Comparison of ENCODE assay signal across 8 cellular contexts in genomic region chr12:46373303-46374182, GRCh38. TPM values are rescaled to one million over a fixed set of nuclear protein-coding genes. Genes with fewer than 3 reads are reported as not detected.
DNase-seq lines count a peak whose midpoint lies in the region; FAIRE-seq and TF ChIP-seq lines count a peak whose summit lies in the region.

No MANE protein-coding gene starts in this region.

- TF ChIP-seq CTCF in fibroblast of the aortic adventitia (IDR thresholded peaks at IDR 0.05; ENCODE audit: insufficient read depth, low read length) = peak; percentile 15
- TF ChIP-seq CTCF in neural cell (IDR thresholded peaks at IDR 0.05; ENCODE audit: poor library complexity, severe bottlenecking) = peak; percentile 49

- no peaks in the 10 kb centered on the region for H3K9me2 ChIP-seq in neural cell (ENCODE audit: insufficient read depth, low read length)

- no peak for FAIRE-seq in urothelium cell line (lab: Jason Lieb, UNC)

- no peaks in the 10 kb centered on the region for H3K9me3 ChIP-seq in neural cell (ENCODE audit: low read length)

- peaks cover 5% of the 10 kb centered on the region for H3K36me3 ChIP-seq in neural cell (ENCODE audit: insufficient read depth, low read length)

- peak overlapping the region; percentile 29 for H3K27ac ChIP-seq in neural cell (ENCODE audit: low read length)

- H3K4me3 ChIP-seq in fibroblast of the aortic adventitia (ENCODE audit: low read depth, low read length) = peak overlapping the region; percentile 75
- peak overlapping the region; percentile 90 for H3K4me3 ChIP-seq in neural cell (ENCODE audit: low read length)

- peak; percentile 51 for TF ChIP-seq RAD21 in neural cell (conservative IDR thresholded peaks at IDR 0.05)

- H3K79me2 ChIP-seq in neural cell (replicated peaks; ENCODE audit: insufficient read depth, low read length) = peaks cover 34% of the 10 kb centered on the region

- H4K20me1 ChIP-seq in neural cell (ENCODE audit: insufficient read depth) = peaks cover 8% of the 10 kb centered on the region

- TF ChIP-seq EP300 in neural cell (conservative IDR thresholded peaks at IDR 0.05; ENCODE audit: poor library complexity, severe bottlenecking) = no peak

- peak overlapping the region; percentile 64 for H3K4me2 ChIP-seq in neural cell (ENCODE audit: low read length)

- H3K27me3 ChIP-seq in neural cell (ENCODE audit: insufficient read depth, low read depth, low read length) = no peaks in the 10 kb centered on the region

- no peaks in the 10 kb centered on the region for H3F3A ChIP-seq in neural cell (ENCODE audit: insufficient read depth, low read length, poor library complexity, severe bottlenecking)

- H2AFZ ChIP-seq in neural cell (ENCODE audit: low read depth, low read length) = peak overlapping the region; percentile 25

- peak; percentile 21 for DNase-seq in NOMO-1 treated with DMSO at 0.1 percent for 48 hours (lab: John Stamatoyannopoulos, UW; ENCODE audit: unreplicated experiment)
- DNase-seq in NOMO-1 treated with dmso at 0.1 percent for 144 hours (lab: John Stamatoyannopoulos, UW; ENCODE audit: unreplicated experiment) = no peak
- peak; percentile 75 for DNase-seq in NCI-H82 (lab: John Stamatoyannopoulos, UW)
- peak; percentile 30 for DNase-seq in activated effector memory CD4-positive, alpha-beta T cell treated with Interleukin-2 at 50 U/mL for 16 hours
- DNase-seq in fibroblast of the aortic adventitia (ENCODE audit: low read depth) = peak; percentile 52
- DNase-seq in urothelium cell line (ENCODE audit: low spot score) = peak; percentile 45
- DNase-seq in HuH-7 (ENCODE audit: low spot score) = no peak

- H3K9ac ChIP-seq in neural cell (ENCODE audit: low read length) = peak overlapping the region; percentile 99

TF ChIP-seq in neural cell, 6 proteins besides CTCF, POLR2A, EP300 and RAD21:
- TF ChIP-seq POLR2AphosphoS5 (IDR thresholded peaks at IDR 0.05) (peak; percentile 12), SMC3 (conservative IDR thresholded peaks at IDR 0.05; ENCODE audit: poor library complexity) (no peak)
TF ChIP-seq in neural cell: peak in this region for 1.

RNA-seq across cellular contexts. Expression of gene SLC38A2, which starts 1.0 kb away (rescaled TPM):
- 1,199 and 1,239 TPM in 2 replicates for total RNA-seq in fibroblast of the aortic adventitia (ENCODE audit: low replicate concordance)
- 143 and 148 TPM in 2 replicates for polyA plus RNA-seq in neural cell
- 306 and 345 TPM in 2 replicates for polyA minus RNA-seq in neural cell

Comparison
In these comparisons a context has a peak if more than half of its experiments do, and no peak if none do; other contexts are left out.
1. DNase-seq: peak in NOMO-1 treated with DMSO at 0.1 percent for 48 hours (single experiment), NCI-H82 (single experiment), activated effector memory CD4-positive, alpha-beta T cell treated with Interleukin-2 at 50 U/mL for 16 hours (single experiment), fibroblast of the aortic adventitia (single experiment) and urothelium cell line (single experiment); none in NOMO-1 treated with dmso at 0.1 percent for 144 hours (single experiment) and HuH-7 (single experiment).